ENCODE assay signal across 2 cellular contexts in the genomic region with DNA sequence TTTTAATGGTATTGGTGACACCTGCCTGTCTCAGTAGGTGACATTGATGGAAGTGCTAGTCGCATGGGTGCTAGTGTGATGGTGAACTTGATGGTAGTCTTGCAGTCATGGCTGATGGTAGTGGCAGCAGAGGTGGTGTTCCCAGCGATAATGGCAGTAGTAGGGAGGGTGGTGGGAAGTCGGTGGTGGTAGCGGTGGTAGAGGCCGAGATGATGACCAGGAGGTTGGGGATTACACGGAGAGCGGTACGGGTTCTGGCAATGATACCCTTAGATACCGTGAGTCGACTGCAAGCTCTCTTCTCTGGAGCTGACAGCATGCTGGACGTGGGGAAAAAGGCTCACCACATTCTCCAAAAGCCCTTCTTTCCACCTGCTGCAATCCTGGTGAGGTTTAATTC.
TF ChIP-seq lines count a peak whose summit lies in the region.

No MANE protein-coding gene starts in this region.

TF ChIP-seq in GM23338, 12 proteins besides CTCF, POLR2A, EP300 and RAD21 (continued from another document):
- TF ChIP-seq, protein P1, sequence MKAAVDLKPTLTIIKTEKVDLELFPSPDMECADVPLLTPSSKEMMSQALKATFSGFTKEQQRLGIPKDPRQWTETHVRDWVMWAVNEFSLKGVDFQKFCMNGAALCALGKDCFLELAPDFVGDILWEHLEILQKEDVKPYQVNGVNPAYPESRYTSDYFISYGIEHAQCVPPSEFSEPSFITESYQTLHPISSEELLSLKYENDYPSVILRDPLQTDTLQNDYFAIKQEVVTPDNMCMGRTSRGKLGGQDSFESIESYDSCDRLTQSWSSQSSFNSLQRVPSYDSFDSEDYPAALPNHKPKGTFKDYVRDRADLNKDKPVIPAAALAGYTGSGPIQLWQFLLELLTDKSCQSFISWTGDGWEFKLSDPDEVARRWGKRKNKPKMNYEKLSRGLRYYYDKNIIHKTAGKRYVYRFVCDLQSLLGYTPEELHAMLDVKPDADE (IDR thresholded peaks at IDR 0.05), result no peak
- no peak for TF ChIP-seq JUNB (IDR thresholded peaks at IDR 0.05; ENCODE audit: unreplicated experiment)
- TF ChIP-seq ZNF331 (CRISPR knock-in tag; IDR thresholded peaks at IDR 0.05; ENCODE audit: low read depth), result no peak
TF ChIP-seq in GM23338: peak in this region for 0.

TF ChIP-seq in GM12878, 131 proteins besides CTCF, POLR2A, EP300 and RAD21:
- TF ChIP-seq, protein P2, sequence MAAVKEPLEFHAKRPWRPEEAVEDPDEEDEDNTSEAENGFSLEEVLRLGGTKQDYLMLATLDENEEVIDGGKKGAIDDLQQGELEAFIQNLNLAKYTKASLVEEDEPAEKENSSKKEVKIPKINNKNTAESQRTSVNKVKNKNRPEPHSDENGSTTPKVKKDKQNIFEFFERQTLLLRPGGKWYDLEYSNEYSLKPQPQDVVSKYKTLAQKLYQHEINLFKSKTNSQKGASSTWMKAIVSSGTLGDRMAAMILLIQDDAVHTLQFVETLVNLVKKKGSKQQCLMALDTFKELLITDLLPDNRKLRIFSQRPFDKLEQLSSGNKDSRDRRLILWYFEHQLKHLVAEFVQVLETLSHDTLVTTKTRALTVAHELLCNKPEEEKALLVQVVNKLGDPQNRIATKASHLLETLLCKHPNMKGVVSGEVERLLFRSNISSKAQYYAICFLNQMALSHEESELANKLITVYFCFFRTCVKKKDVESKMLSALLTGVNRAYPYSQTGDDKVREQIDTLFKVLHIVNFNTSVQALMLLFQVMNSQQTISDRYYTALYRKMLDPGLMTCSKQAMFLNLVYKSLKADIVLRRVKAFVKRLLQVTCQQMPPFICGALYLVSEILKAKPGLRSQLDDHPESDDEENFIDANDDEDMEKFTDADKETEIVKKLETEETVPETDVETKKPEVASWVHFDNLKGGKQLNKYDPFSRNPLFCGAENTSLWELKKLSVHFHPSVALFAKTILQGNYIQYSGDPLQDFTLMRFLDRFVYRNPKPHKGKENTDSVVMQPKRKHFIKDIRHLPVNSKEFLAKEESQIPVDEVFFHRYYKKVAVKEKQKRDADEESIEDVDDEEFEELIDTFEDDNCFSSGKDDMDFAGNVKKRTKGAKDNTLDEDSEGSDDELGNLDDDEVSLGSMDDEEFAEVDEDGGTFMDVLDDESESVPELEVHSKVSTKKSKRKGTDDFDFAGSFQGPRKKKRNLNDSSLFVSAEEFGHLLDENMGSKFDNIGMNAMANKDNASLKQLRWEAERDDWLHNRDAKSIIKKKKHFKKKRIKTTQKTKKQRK (IDR thresholded peaks at IDR 0.05; ENCODE audit: low read depth, low read length), result no peak
- TF ChIP-seq, protein P3, sequence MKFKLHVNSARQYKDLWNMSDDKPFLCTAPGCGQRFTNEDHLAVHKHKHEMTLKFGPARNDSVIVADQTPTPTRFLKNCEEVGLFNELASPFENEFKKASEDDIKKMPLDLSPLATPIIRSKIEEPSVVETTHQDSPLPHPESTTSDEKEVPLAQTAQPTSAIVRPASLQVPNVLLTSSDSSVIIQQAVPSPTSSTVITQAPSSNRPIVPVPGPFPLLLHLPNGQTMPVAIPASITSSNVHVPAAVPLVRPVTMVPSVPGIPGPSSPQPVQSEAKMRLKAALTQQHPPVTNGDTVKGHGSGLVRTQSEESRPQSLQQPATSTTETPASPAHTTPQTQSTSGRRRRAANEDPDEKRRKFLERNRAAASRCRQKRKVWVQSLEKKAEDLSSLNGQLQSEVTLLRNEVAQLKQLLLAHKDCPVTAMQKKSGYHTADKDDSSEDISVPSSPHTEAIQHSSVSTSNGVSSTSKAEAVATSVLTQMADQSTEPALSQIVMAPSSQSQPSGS (IDR thresholded peaks at IDR 0.05; ENCODE audit: low read length), result no peak
- TF ChIP-seq BCL11A (IDR thresholded peaks at IDR 0.05; ENCODE audit: low read depth, low read length) (no peak), TCF12 (IDR thresholded peaks at IDR 0.05; ENCODE audit: low read depth, low read length) (no peak), PAX8 (IDR thresholded peaks at IDR 0.05) (no peak), RBBP5 (conservative IDR thresholded peaks at IDR 0.05) (no peak), TCF7 (IDR thresholded peaks at IDR 0.05; ENCODE audit: borderline replicate concordance) (no peak), ZSCAN29 (IDR thresholded peaks at IDR 0.05) (no peak), HDAC2 (IDR thresholded peaks at IDR 0.05) (no peak), NRF1 (conservative IDR thresholded peaks at IDR 0.05; ENCODE audit: low read depth, low read length) (no peak)
- TF ChIP-seq, protein P4, sequence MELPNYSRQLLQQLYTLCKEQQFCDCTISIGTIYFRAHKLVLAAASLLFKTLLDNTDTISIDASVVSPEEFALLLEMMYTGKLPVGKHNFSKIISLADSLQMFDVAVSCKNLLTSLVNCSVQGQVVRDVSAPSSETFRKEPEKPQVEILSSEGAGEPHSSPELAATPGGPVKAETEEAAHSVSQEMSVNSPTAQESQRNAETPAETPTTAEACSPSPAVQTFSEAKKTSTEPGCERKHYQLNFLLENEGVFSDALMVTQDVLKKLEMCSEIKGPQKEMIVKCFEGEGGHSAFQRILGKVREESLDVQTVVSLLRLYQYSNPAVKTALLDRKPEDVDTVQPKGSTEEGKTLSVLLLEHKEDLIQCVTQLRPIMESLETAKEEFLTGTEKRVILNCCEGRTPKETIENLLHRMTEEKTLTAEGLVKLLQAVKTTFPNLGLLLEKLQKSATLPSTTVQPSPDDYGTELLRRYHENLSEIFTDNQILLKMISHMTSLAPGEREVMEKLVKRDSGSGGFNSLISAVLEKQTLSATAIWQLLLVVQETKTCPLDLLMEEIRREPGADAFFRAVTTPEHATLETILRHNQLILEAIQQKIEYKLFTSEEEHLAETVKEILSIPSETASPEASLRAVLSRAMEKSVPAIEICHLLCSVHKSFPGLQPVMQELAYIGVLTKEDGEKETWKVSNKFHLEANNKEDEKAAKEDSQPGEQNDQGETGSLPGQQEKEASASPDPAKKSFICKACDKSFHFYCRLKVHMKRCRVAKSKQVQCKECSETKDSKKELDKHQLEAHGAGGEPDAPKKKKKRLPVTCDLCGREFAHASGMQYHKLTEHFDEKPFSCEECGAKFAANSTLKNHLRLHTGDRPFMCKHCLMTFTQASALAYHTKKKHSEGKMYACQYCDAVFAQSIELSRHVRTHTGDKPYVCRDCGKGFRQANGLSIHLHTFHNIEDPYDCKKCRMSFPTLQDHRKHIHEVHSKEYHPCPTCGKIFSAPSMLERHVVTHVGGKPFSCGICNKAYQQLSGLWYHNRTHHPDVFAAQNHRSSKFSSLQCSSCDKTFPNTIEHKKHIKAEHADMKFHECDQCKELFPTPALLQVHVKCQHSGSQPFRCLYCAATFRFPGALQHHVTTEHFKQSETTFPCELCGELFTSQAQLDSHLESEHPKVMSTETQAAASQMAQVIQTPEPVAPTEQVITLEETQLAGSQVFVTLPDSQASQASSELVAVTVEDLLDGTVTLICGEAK (IDR thresholded peaks at IDR 0.05; ENCODE audit: borderline replicate concordance), result no peak
- TF ChIP-seq, protein P5, sequence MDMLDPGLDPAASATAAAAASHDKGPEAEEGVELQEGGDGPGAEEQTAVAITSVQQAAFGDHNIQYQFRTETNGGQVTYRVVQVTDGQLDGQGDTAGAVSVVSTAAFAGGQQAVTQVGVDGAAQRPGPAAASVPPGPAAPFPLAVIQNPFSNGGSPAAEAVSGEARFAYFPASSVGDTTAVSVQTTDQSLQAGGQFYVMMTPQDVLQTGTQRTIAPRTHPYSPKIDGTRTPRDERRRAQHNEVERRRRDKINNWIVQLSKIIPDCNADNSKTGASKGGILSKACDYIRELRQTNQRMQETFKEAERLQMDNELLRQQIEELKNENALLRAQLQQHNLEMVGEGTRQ (IDR thresholded peaks at IDR 0.05; ENCODE audit: borderline replicate concordance, low read depth, low read length), result no peak
